ENCODE assay signal across 8 cellular contexts in genomic region chr14:63641473-63642228, GRCh38. TPM values are rescaled to one million over a fixed set of nuclear protein-coding genes. Genes with fewer than 3 reads are reported as not detected.
DNase-seq lines count a peak whose midpoint lies in the region; ATAC-seq and TF ChIP-seq lines count a peak whose summit lies in the region.

Gene WDR89, minus strand, starts transcription at chr14:63641871. Its CDS starts 41,929 bp downstream, at chr14:63599942.

- H3K27me3 ChIP-seq in mononuclear cell (ENCODE audit: insufficient read depth, low read length) = no peaks in the 10 kb centered on the region

- peak; percentile 76 for TF ChIP-seq CTCF in epithelial cell of esophagus (IDR thresholded peaks at IDR 0.05; ENCODE audit: insufficient read depth, low read depth, low read length, missing control alignments)

- DNase-seq in DMS53 (lab: John Stamatoyannopoulos, UW) = peak; percentile 99
- DNase-seq in OCI-M2 (lab: John Stamatoyannopoulos, UW; ENCODE audit: unreplicated experiment) = peak; percentile 97
- peak; percentile 91 for DNase-seq in activated T-cell treated with anti-CD3 and anti-CD28 coated beads for 4 hours
- DNase-seq in epithelial cell of esophagus (ENCODE audit: low read depth) = peak; percentile 100
- DNase-seq in stimulated activated CD8-positive, alpha-beta memory T cell treated with anti-CD3 and anti-CD28 coated beads, Interleukin-4, amount 100 ng/mL, for 1 hour (ENCODE audit: low read depth in 2 of 2, low spot score in 1 of 2) = peak; percentile 82 to 92

- ATAC-seq in GM21576 (IDR thresholded peaks at IDR 0.05; ENCODE audit: unreplicated experiment) = peak; percentile 80

- H3K9me3 ChIP-seq in mononuclear cell (ENCODE audit: low read depth, low read length) = no peaks in the 10 kb centered on the region

- peak; percentile 21; the same call in 1 of the 2 replicates for TF ChIP-seq RAD21 in Ishikawa (IDR thresholded peaks at IDR 0.05; ENCODE audit: low read depth)

- peak within 1 kb of the TSS; percentile 83 for H3K4me3 ChIP-seq in epithelial cell of esophagus (ENCODE audit: low read length)
- H3K4me3 ChIP-seq in mononuclear cell (ENCODE audit: low read length) = peak within 1 kb of the TSS; percentile 72

- H3K4me1 ChIP-seq in mononuclear cell (ENCODE audit: insufficient read depth, low read length) = peaks cover 22% of the 10 kb centered on the region

- TF ChIP-seq EP300 in Ishikawa (IDR thresholded peaks at IDR 0.05; ENCODE audit: borderline replicate concordance) = no peak

TF ChIP-seq in Ishikawa, 13 proteins besides CTCF, POLR2A, EP300 and RAD21:
- TF ChIP-seq CEBPB (IDR thresholded peaks at IDR 0.05) (no peak), TCF12 (IDR thresholded peaks at IDR 0.05; ENCODE audit: low read depth) (0 out of 2 replicates have a peak, but pooled peaks have one; percentile 44), REST (IDR thresholded peaks at IDR 0.05; ENCODE audit: low read depth) (peak; percentile 31; the same call in 1 of the 2 replicates), CREB1 (IDR thresholded peaks at IDR 0.05; ENCODE audit: low read depth) (0 out of 2 replicates have a peak, but pooled peaks have one; percentile 9), ZBTB7A (IDR thresholded peaks at IDR 0.05; ENCODE audit: low read depth) (no peak), NFIC (IDR thresholded peaks at IDR 0.05) (no peak), YY1 (IDR thresholded peaks at IDR 0.05; ENCODE audit: low read depth) (0 out of 2 replicates have a peak, but pooled peaks have one; percentile 13), FOXM1 (IDR thresholded peaks at IDR 0.05; ENCODE audit: borderline replicate concordance, low read depth) (0 out of 2 replicates have a peak, but pooled peaks have one; percentile 51), TEAD4 (IDR thresholded peaks at IDR 0.05) (no peak; the same call in 1 of the 2 replicates), EGR1 (IDR thresholded peaks at IDR 0.05) (no peak), TAF1 (IDR thresholded peaks at IDR 0.05; ENCODE audit: low read depth) (peak; percentile 76), USF1 (IDR thresholded peaks at IDR 0.05) (peak; percentile 69)
- TF ChIP-seq, protein P1, sequence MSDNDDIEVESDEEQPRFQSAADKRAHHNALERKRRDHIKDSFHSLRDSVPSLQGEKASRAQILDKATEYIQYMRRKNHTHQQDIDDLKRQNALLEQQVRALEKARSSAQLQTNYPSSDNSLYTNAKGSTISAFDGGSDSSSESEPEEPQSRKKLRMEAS (IDR thresholded peaks at IDR 0.05) = peak; percentile 99

RNA-seq across cellular contexts. Expression of gene WDR89, which starts in this region (rescaled TPM):
- 19.4 TPM for total RNA-seq in mononuclear cell

Comparison
In these comparisons a context has a peak if more than half of its experiments do, and no peak if none do; other contexts are left out.
1. Peak in every context shown above with its lines: DNase-seq, ATAC-seq and H3K4me3 ChIP-seq.